Comparison of ENCODE assay signal across 23 cellular contexts in the genomic region with DNA sequence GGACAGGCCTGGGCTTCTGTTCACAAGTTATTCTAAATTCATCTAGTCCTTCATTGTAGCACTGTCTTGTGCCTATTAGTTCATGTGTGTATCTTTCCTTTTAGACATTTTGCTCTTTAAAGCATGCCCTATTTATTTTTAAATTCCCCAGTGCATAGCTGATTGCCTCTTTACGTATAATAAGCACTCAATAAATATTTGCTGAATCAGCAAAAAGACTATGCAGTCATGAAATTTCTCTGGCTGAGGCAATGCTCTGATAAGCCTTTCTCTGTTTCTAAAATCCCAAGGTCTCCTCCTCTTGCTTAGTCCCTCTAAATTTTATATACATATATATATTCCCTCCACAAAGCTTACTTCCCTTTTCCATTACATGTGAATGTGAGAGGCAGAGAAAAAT.
DNase-seq lines count a peak whose midpoint lies in the region; ATAC-seq, FAIRE-seq and TF ChIP-seq lines count a peak whose summit lies in the region.
"Had no signal": no experiment of that assay in that cellular context is flagged by ENCODE, and none has a peak within 500 bp of the region (broad histone marks: within the 10 kb centered on the region; RNA-seq: fewer than 3 reads in every experiment).

No MANE protein-coding gene starts in this region.

- H3K27me3 ChIP-seq in HepG2 (ENCODE audit: control insufficient read depth in 1 of 2, insufficient read depth in 2 of 2, low read length in 2 of 2) (no peaks in the 10 kb centered on the region), right lobe of liver (no peaks in the 10 kb centered on the region), IMR-90 (ENCODE audit: control insufficient read depth, insufficient read depth, low read length) (no peaks in the 10 kb centered on the region), K562 (ENCODE audit: control insufficient read depth in 2 of 2, insufficient read depth in 2 of 2, low read length in 2 of 2) (no peaks in the 10 kb centered on the region), SK-N-SH (ENCODE audit: insufficient read depth) (no peaks in the 10 kb centered on the region), stomach (no peaks in the 10 kb centered on the region)
- H3K27me3 ChIP-seq: BLaER1 treated with 17β-estradiol and CSF1 and Interleukin-3, amounts not matched to agents 10 nM and 100 nM had no signal

- no TSS peak for BruUV-seq in HepG2 (replicated peaks; lab: Mats Ljungman, UMichigan)
- no TSS peak for BruUV-seq in IMR-90 (replicated peaks; lab: Mats Ljungman, UMichigan)
- no TSS peak for BruUV-seq in K562 (replicated peaks; lab: Mats Ljungman, UMichigan)

- dilution Hi-C loops in IMR-90 (cut with HindIII; ENCODE audit: low sequenced_read_pairs, unreplicated experiment): no loop called here

- CTCF ChIA-PET in HepG2 (lab: Yijun Ruan, JAX; ENCODE audit: low intra/inter-chr PET ratio, low total read pairs): no interaction called here
- CTCF ChIA-PET in IMR-90 (lab: Yijun Ruan, JAX): no interaction called here
- CTCF ChIA-PET in K562 (lab: Yijun Ruan, JAX; ENCODE audit: low intra/inter-chr PET ratio): no interaction called here
- CTCF ChIA-PET in T-cell (lab: Charles Lee): no interaction called here
- CTCF ChIA-PET in SK-N-SH (lab: Yijun Ruan, JAX): no interaction called here

- TF ChIP-seq EP300 in HepG2 (IDR thresholded peaks at IDR 0.05; ENCODE audit: low read depth in 2 of 2, low read length in 2 of 2) (no peak), HepG2 (CRISPR knock-in tag; IDR thresholded peaks at IDR 0.05; ENCODE audit: borderline replicate concordance) (no peak), K562 (IDR thresholded peaks at IDR 0.05; ENCODE audit: low read length) (no peak), SK-N-SH (IDR thresholded peaks at IDR 0.05; ENCODE audit: borderline replicate concordance in 1 of 2, low read depth in 1 of 2, low read length in 1 of 2) (no peak), stomach (IDR thresholded peaks at IDR 0.05) (no peak)

- H2AK9ac ChIP-seq in IMR-90 (replicated peaks; ENCODE audit: low read depth, low read length, poor library complexity): no peak overlapping the region

- H2BK15ac ChIP-seq in IMR-90 (ENCODE audit: low read depth, low read length): no peak overlapping the region

- no peak overlapping the region for H3K14ac ChIP-seq in IMR-90 (replicated peaks; ENCODE audit: low read depth, low read length)

- TF ChIP-seq RAD21 in HepG2 (CRISPR knock-in tag; IDR thresholded peaks at IDR 0.05) (no peak), IMR-90 (IDR thresholded peaks at IDR 0.05; ENCODE audit: low read length) (no peak), K562 (CRISPR knock-in tag; conservative IDR thresholded peaks at IDR 0.05 in 1 of 2, IDR thresholded peaks at IDR 0.05 in 1 of 2) (no peak), SK-N-SH (IDR thresholded peaks at IDR 0.05; ENCODE audit: low read length) (no peak)

- no peak overlapping the region for H3K56ac ChIP-seq in IMR-90 (ENCODE audit: extremely low read depth, insufficient read depth, low read length)

- in situ Hi-C loops in HepG2 (cut with HindIII; ENCODE audit: extremely low pct_ligation_motif_present, low pct_unique_long_range_greater_than_20kb) (no loop called here), IMR-90 (cut with MboI; ENCODE audit: low sequenced_read_pairs) (no loop called here), K562 (cut with MboI) (no loop called here)

- no peak overlapping the region for H3K23ac ChIP-seq in IMR-90 (ENCODE audit: low read depth, low read length)

- no peaks in the 10 kb centered on the region for H3K79me2 ChIP-seq in HepG2 (ENCODE audit: insufficient read depth, low read length)
- no peaks in the 10 kb centered on the region for H3K79me2 ChIP-seq in K562 (ENCODE audit: control insufficient read depth, insufficient read depth, low read length)
- H3K79me2 ChIP-seq in SK-N-SH (ENCODE audit: insufficient read depth): no peaks in the 10 kb centered on the region

- H3K27me3 Mint-ChIP-seq in T-cell: peaks cover 0 to 8% of the 10 kb centered on the region in 2 donors
- H3K27me3 Mint-ChIP-seq: B cell; CD4-positive, alpha-beta T cell had no signal

- no peak overlapping the region for H3K4me2 ChIP-seq in HepG2 (ENCODE audit: low read depth, low read length)
- H3K4me2 ChIP-seq in IMR-90 (ENCODE audit: low read depth, low read length): no peak overlapping the region
- H3K4me2 ChIP-seq in K562 (ENCODE audit: insufficient read depth, low read length): no peak overlapping the region
- no peak overlapping the region for H3K4me2 ChIP-seq in SK-N-SH
- H3K4me2 ChIP-seq: BLaER1 treated with 17β-estradiol and CSF1 and Interleukin-3, amounts not matched to agents 10 nM and 100 nM had no signal

- H4K8ac ChIP-seq in IMR-90 (ENCODE audit: low read depth in 2 of 2, low read length in 2 of 2): no peak overlapping the region

- H3K9ac ChIP-seq in HepG2 (ENCODE audit: insufficient read depth, low read depth, low read length) (no peak overlapping the region), IMR-90 (ENCODE audit: low read depth, low read length) (no peak overlapping the region), K562 (ENCODE audit: insufficient read depth in 1 of 2, low read depth in 2 of 2, low read length in 2 of 2) (no peak overlapping the region), SK-N-SH (no peak overlapping the region)
- H3K9ac ChIP-seq: BLaER1 treated with 17β-estradiol and CSF1 and Interleukin-3, amounts not matched to agents 10 nM and 100 nM had no signal

- H3K36me3 ChIP-seq in HepG2 (replicated peaks in 1 of 2; ENCODE audit: control insufficient read depth in 1 of 2, insufficient read depth in 2 of 2, low read length in 2 of 2) (no peaks in the 10 kb centered on the region), right lobe of liver (no peaks in the 10 kb centered on the region), IMR-90 (ENCODE audit: control insufficient read depth, insufficient read depth, low read length) (no peaks in the 10 kb centered on the region), K562 (ENCODE audit: control insufficient read depth, insufficient read depth, low read length) (no peaks in the 10 kb centered on the region), SK-N-SH (replicated peaks in 1 of 2; ENCODE audit: control insufficient read depth in 1 of 2, insufficient read depth in 2 of 2, low read length in 1 of 2) (no peaks in the 10 kb centered on the region), stomach (no peaks in the 10 kb centered on the region)
- H3K36me3 ChIP-seq: BLaER1 treated with 17β-estradiol and CSF1 and Interleukin-3, amounts not matched to agents 10 nM and 100 nM had no signal

- H3K4me1 Mint-ChIP-seq in T-cell: no peaks in the 10 kb centered on the region
- H3K4me1 Mint-ChIP-seq: B cell had no signal

- no peak for DNase-seq in HepG2 (ENCODE audit: low spot score)
- no peak for DNase-seq in right lobe of liver
- DNase-seq in IMR-90: no peak
- no peak for DNase-seq in K562 (ENCODE audit: extremely low read depth in 1 of 4, low spot score in 3 of 4)
- no peak for DNase-seq in T-cell
- no peak for DNase-seq in SK-N-SH
- DNase-seq in stomach: no peak
- DNase-seq: 8988T; AML-193; Caco-2; Calu3; CD4-positive, alpha-beta T cell; CD8-positive, alpha-beta T cell; DMS79 treated with DMSO at 0.1 percent for 48 hours; GF-D8 had no signal

- no peak overlapping the region for H3K4me3 Mint-ChIP-seq in T-cell
- H3K4me3 Mint-ChIP-seq: B cell; CD4-positive, alpha-beta T cell; CD8-positive, alpha-beta T cell had no signal

- H3K9me3 Mint-ChIP-seq in T-cell: no peaks in the 10 kb centered on the region
- H3K9me3 Mint-ChIP-seq: CD4-positive, alpha-beta T cell; CD8-positive, alpha-beta T cell had no signal

- H3K27ac ChIP-seq in HepG2 (ENCODE audit: extremely low read length, insufficient read depth, low read length) (no peak overlapping the region), right lobe of liver (no peak overlapping the region), IMR-90 (ENCODE audit: insufficient read depth, low read length) (no peak overlapping the region), K562 (ENCODE audit: extremely low read depth, low read depth, low read length) (no peak overlapping the region), SK-N-SH (ENCODE audit: low read depth in 2 of 2, low read length in 1 of 2) (no peak overlapping the region), stomach (no peak overlapping the region)
- H3K27ac ChIP-seq: BLaER1 treated with 17β-estradiol and CSF1 and Interleukin-3, amounts not matched to agents 10 nM and 100 nM; C4-2B had no signal

- no peak overlapping the region for H3K4ac ChIP-seq in IMR-90 (ENCODE audit: low read depth, low read length)

- H3K36me3 Mint-ChIP-seq in T-cell: no peaks in the 10 kb centered on the region
- H3K36me3 Mint-ChIP-seq: CD8-positive, alpha-beta T cell had no signal

- 45% methylated on average over 1 of the region's 1 CpG for WGBS in HepG2 (ENCODE audit: low lambda C conversion rate)
- 75% methylated on average over 1 of the region's 1 CpG for WGBS in right lobe of liver (ENCODE audit: insufficient coverage, low coverage, low lambda C conversion rate, missing lambda C conversion rate)
- 0% methylated on average over 1 of the region's 1 CpG; no CpG with 5 or more reads in 1 of the 2 experiments for WGBS in IMR-90 (ENCODE audit: extremely low coverage in 2 of 2, insufficient read length in 1 of 2), 2 experiments
- WGBS in K562 (ENCODE audit: insufficient coverage, low coverage, missing lambda C conversion rate): 0% methylated on average over 1 of the region's 1 CpG
- 38% methylated on average over 1 of the region's 1 CpG for WGBS in SK-N-SH (ENCODE audit: low lambda C conversion rate)
- WGBS in stomach, 5 donors: 56 to 78% (median 65%) methylated on average over 1 of the region's 1 CpG

- H3K4me1 ChIP-seq in HepG2 (ENCODE audit: insufficient read depth, low read length) (no peaks in the 10 kb centered on the region), right lobe of liver (no peaks in the 10 kb centered on the region), IMR-90 (ENCODE audit: control insufficient read depth, insufficient read depth, low read length) (no peaks in the 10 kb centered on the region), K562 (replicated peaks in 1 of 2; ENCODE audit: control insufficient read depth in 2 of 2, insufficient read depth in 2 of 2, low read length in 2 of 2) (no peaks in the 10 kb centered on the region), SK-N-SH (ENCODE audit: control insufficient read depth in 1 of 2, insufficient read depth in 2 of 2, low read depth in 1 of 2, low read length in 1 of 2) (no peaks in the 10 kb centered on the region), stomach (no peaks in the 10 kb centered on the region)
- H3K4me1 ChIP-seq: BLaER1 treated with 17β-estradiol and CSF1 and Interleukin-3, amounts not matched to agents 10 nM and 100 nM; Caco-2 had no signal

- H3K4me3 ChIP-seq in HepG2 (replicated peaks in 1 of 3; ENCODE audit: insufficient read depth in 1 of 3, low read depth in 2 of 3, low read length in 3 of 3): no peak overlapping the region
- H3K4me3 ChIP-seq in right lobe of liver: no peak overlapping the region
- no peak overlapping the region for H3K4me3 ChIP-seq in IMR-90 (ENCODE audit: insufficient read depth, low read depth, low read length)
- no peak overlapping the region for H3K4me3 ChIP-seq in K562
- no peak overlapping the region for H3K4me3 ChIP-seq in SK-N-SH (ENCODE audit: low read depth in 2 of 2, low read length in 1 of 2)
- H3K4me3 ChIP-seq in stomach: no peak overlapping the region
- H3K4me3 ChIP-seq: BLaER1 treated with 17β-estradiol and CSF1 and Interleukin-3, amounts not matched to agents 10 nM and 100 nM had no signal

- no peak for ATAC-seq in HepG2
- ATAC-seq in right lobe of liver: no peak
- no peak for ATAC-seq in IMR-90 (ENCODE audit: low read depth)
- ATAC-seq in K562: no peak
- no peak for ATAC-seq in T-cell (replicated peaks in 1 of 4)
- ATAC-seq: CD8-positive, alpha-beta T cell had no signal

- H3K79me1 ChIP-seq in IMR-90 (ENCODE audit: low read depth in 1 of 2, low read length in 2 of 2): no peaks in the 10 kb centered on the region

- no peak for FAIRE-seq in HepG2 (lab: Jason Lieb, UNC)
- FAIRE-seq in K562 (lab: Jason Lieb, UNC): no peak
- FAIRE-seq: A204.1, D721Med, G401.6, GM12891, GM19239 had no signal

- no peak overlapping the region for H2BK120ac ChIP-seq in IMR-90 (ENCODE audit: low read depth, low read length)

- no peak overlapping the region for H3K18ac ChIP-seq in IMR-90 (ENCODE audit: low read depth, low read length)

- H2AFZ ChIP-seq in HepG2 (ENCODE audit: low read length) (no peak overlapping the region), IMR-90 (replicated peaks; ENCODE audit: low read length, poor library complexity) (no peak overlapping the region), K562 (ENCODE audit: low read depth, low read length) (no peak overlapping the region), SK-N-SH (ENCODE audit: low read depth) (no peak overlapping the region)

- H4K5ac ChIP-seq in IMR-90 (ENCODE audit: low read depth, low read length): no peak overlapping the region

- no peaks in the 10 kb centered on the region for H3K9me2 ChIP-seq in SK-N-SH

- no peak overlapping the region for H3K27ac Mint-ChIP-seq in T-cell
- H3K27ac Mint-ChIP-seq: B cell; CD4-positive, alpha-beta T cell; CD8-positive, alpha-beta T cell had no signal

- H2BK20ac ChIP-seq in IMR-90 (ENCODE audit: low read depth, low read length): no peak overlapping the region

- no peak overlapping the region for H2BK5ac ChIP-seq in IMR-90 (ENCODE audit: low read depth, low read length, poor library complexity, severe bottlenecking)

- no peak overlapping the region for H2AK5ac ChIP-seq in IMR-90 (ENCODE audit: low read depth, low read length)

- intact Hi-C loops in HepG2 (cut with micrococcal nuclease; ENCODE audit: unreplicated experiment) (no loop called here), right lobe of liver (cut with DNase I) (no loop called here), IMR-90 (cut with micrococcal nuclease) (no loop called here), K562 (cut with micrococcal nuclease) (loop anchor here (5.0 kb wide), 1 partner anchor 52 kb away; no protein-coding TSS in a partner anchor), stomach (cut with DNase I; ENCODE audit: low total_unique reads) (no loop called here)

- H4K91ac ChIP-seq in IMR-90 (ENCODE audit: insufficient read depth, low read depth, low read length): no peak overlapping the region

- H4K20me1 ChIP-seq in HepG2 (ENCODE audit: insufficient read depth, low read length) (no peaks in the 10 kb centered on the region), IMR-90 (ENCODE audit: insufficient read depth, low read length) (no peaks in the 10 kb centered on the region), K562 (replicated peaks; ENCODE audit: control insufficient read depth, insufficient read depth, low read length) (no peaks in the 10 kb centered on the region), SK-N-SH (ENCODE audit: insufficient read depth) (no peaks in the 10 kb centered on the region)
- H4K20me1 ChIP-seq: BLaER1 treated with 17β-estradiol and CSF1 and Interleukin-3, amounts not matched to agents 10 nM and 100 nM had no signal

- no peak for TF ChIP-seq POLR2A in HepG2 (IDR thresholded peaks at IDR 0.05; ENCODE audit: insufficient read depth in 1 of 2, low read depth in 2 of 2, low read length in 2 of 2)
- TF ChIP-seq POLR2A in right lobe of liver (IDR thresholded peaks at IDR 0.05): no peak
- TF ChIP-seq POLR2A in IMR-90 (IDR thresholded peaks at IDR 0.05; ENCODE audit: low read depth, low read length): no peak
- no peak for TF ChIP-seq POLR2A in K562 (conservative IDR thresholded peaks at IDR 0.05)
- TF ChIP-seq POLR2A in stomach (IDR thresholded peaks at IDR 0.05): no peak

- H3F3A ChIP-seq in SK-N-SH (replicated peaks; ENCODE audit: insufficient read depth): no peaks in the 10 kb centered on the region

- H3K9me3 ChIP-seq in HepG2 (ENCODE audit: low read length) (0 out of 2 replicates have a peak, but pooled peaks cover 6% of the 10 kb centered on the region), right lobe of liver (no peaks in the 10 kb centered on the region), IMR-90 (ENCODE audit: control insufficient read depth, insufficient read depth, low read length) (peaks cover 2% of the 10 kb centered on the region; the same call in 1 of the 2 replicates), K562 (replicated peaks; ENCODE audit: control insufficient read depth, insufficient read depth, low read depth, low read length) (no peaks in the 10 kb centered on the region), SK-N-SH (no peaks in the 10 kb centered on the region), stomach (no peaks in the 10 kb centered on the region)
- H3K9me3 ChIP-seq: Caco-2 had no signal

- TF ChIP-seq CTCF in HepG2 (CRISPR knock-in tag; IDR thresholded peaks at IDR 0.05) (no peak), right lobe of liver (IDR thresholded peaks at IDR 0.05) (no peak), IMR-90 (conservative IDR thresholded peaks at IDR 0.05; ENCODE audit: low read depth, low read length) (no peak), K562 (IDR thresholded peaks at IDR 0.05 in 2 of 3, conservative IDR thresholded peaks at IDR 0.05 in 1 of 3; ENCODE audit: insufficient read depth in 2 of 3, low read depth in 1 of 3, low read length in 3 of 3) (no peak), SK-N-SH (IDR thresholded peaks at IDR 0.05) (no peak), stomach (IDR thresholded peaks at IDR 0.05) (no peak)

- POLR2A ChIA-PET in HepG2 (lab: Yijun Ruan, JAX) (no interaction called here), IMR-90 (lab: Charles Lee; ENCODE audit: unreplicated experiment) (no interaction called here), K562 (lab: Yijun Ruan, JAX) (no interaction called here), T-cell (lab: Charles Lee) (no interaction called here), SK-N-SH (lab: Yijun Ruan, JAX) (no interaction called here)

- H3K9me1 ChIP-seq in IMR-90 (ENCODE audit: insufficient read depth, low read length) (no peaks in the 10 kb centered on the region), K562 (ENCODE audit: control insufficient read depth, insufficient read depth, low read length) (no peaks in the 10 kb centered on the region)

Comparison
In these comparisons a context has a peak if more than half of its experiments do, and no peak if none do; other contexts are left out.
1. Of the 241 proteins assayed by ChIP-seq in both HepG2 and K562: peak only in HepG2: none; only in K562: MAFG; in both: MAFF and MAFK; in neither: 238.